Comparison of ENCODE assay signal across 8 cellular contexts in the genomic region with DNA sequence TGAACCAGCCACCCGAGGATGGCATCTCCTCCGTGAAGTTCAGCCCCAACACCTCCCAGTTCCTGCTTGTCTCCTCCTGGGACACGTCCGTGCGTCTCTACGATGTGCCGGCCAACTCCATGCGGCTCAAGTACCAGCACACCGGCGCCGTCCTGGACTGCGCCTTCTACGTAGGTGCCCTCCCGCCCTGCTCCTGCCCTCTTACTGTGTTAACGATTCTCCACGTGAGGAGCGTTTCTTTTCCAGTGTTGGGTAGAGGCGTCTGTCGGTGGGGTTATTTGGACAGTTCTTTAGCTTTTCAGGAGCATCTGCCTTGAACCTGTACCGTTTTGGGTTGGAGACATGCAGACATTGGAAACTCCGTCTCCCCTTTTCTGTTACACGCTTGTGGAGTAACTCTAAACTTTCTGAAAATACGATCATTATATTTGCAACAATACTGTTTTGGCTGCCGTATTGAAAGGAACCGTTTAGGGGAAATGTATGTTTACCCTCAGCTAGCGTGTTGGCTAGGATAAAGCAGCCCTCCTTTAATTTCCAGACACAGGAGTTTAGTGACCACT. TPM values are rescaled to one million over a fixed set of nuclear protein-coding genes. Genes with fewer than 3 reads are reported as not detected.
DNase-seq lines count a peak whose midpoint lies in the region; TF ChIP-seq lines count a peak whose summit lies in the region.

No MANE protein-coding gene starts in this region.

- peaks cover 39% of the 10 kb centered on the region for H3K27me3 ChIP-seq in NT2/D1 (ENCODE audit: insufficient read depth, insufficient read length)

- peak overlapping the region; percentile 93 for H3K4me3 ChIP-seq in HEK293 (ENCODE audit: low read depth, low read length)
- peak overlapping the region; percentile 91 for H3K4me3 ChIP-seq in NT2/D1 (ENCODE audit: insufficient read length, low read depth)
- peak overlapping the region; percentile 79 for H3K4me3 ChIP-seq in choroid plexus epithelial cell (ENCODE audit: low read depth, low read length)
- H3K4me3 ChIP-seq in mesodermal cell (ENCODE audit: extremely low read depth, insufficient read depth, low read length, poor library complexity, severe bottlenecking), result peak overlapping the region; percentile 98

- DNase-seq in NCI-H2029 (lab: John Stamatoyannopoulos, UW) (peak; percentile 20), NCI-H2029 treated with DMSO at 0.1 percent for 48 hours (lab: John Stamatoyannopoulos, UW) (no peak), NT2/D1 (ENCODE audit: low read depth, low spot score) (no peak), choroid plexus epithelial cell (ENCODE audit: low read depth) (peak; percentile 56), NCI-H128 (lab: John Stamatoyannopoulos, UW; ENCODE audit: unreplicated experiment) (no peak), NCI-H187 (lab: John Stamatoyannopoulos, UW) (no peak)

- CTCF ChIA-PET in HEK293 (lab: Yijun Ruan, JAX), result interaction anchor here (0.6 kb wide), 1 partner anchor 361 kb away, joined by 3 read pairs; no protein-coding TSS in a partner anchor

- H3K9ac ChIP-seq in NT2/D1 (ENCODE audit: insufficient read length, low read depth), result peak overlapping the region; percentile 89

- TF ChIP-seq CTCF in HEK293 (tag by site-specific recombination; IDR thresholded peaks at IDR 0.05) (no peak), choroid plexus epithelial cell (conservative IDR thresholded peaks at IDR 0.05; ENCODE audit: low read depth, low read length) (no peak)

- POLR2A ChIA-PET in HEK293 (lab: Yijun Ruan, JAX), result interaction anchor here (1.1 kb wide), 1 partner anchor 19 kb away, joined by 6 read pairs; no protein-coding TSS in a partner anchor

- H3K36me3 ChIP-seq in HEK293 (ENCODE audit: control insufficient read depth in 2 of 2, insufficient read depth in 1 of 2, low read length in 2 of 2) (peaks cover 38 to 52% of the 10 kb centered on the region in 2 experiments), NT2/D1 (ENCODE audit: insufficient read depth, insufficient read length, low read length) (peaks cover 44% of the 10 kb centered on the region), mesodermal cell (ENCODE audit: control insufficient read depth, insufficient read depth, low read length) (peaks cover 32% of the 10 kb centered on the region)

- peak overlapping the region; percentile 95; the same call in 1 of the 2 replicates for H3K27ac ChIP-seq in HEK293 (ENCODE audit: extremely low read depth, low read depth, low read length)
- no peak overlapping the region for H3K27ac ChIP-seq in mesodermal cell (ENCODE audit: low read depth, low read length, severe bottlenecking)

- peaks cover 13% of the 10 kb centered on the region for H3K4me1 ChIP-seq in HEK293 (ENCODE audit: control insufficient read depth, insufficient read depth, low read length)
- no peaks in the 10 kb centered on the region for H3K4me1 ChIP-seq in NT2/D1 (ENCODE audit: insufficient read depth, insufficient read length)
- peaks cover 23% of the 10 kb centered on the region for H3K4me1 ChIP-seq in mesodermal cell (ENCODE audit: control insufficient read depth, insufficient read depth, low read length, poor library complexity, severe bottlenecking)

- WGBS in mesodermal cell (ENCODE audit: insufficient coverage in 2 of 2), 2 experiments, result 3 to 15% methylated on average over 14 to 18 of the region's 26 CpGs

- H3K9me3 ChIP-seq in HEK293 (ENCODE audit: control insufficient read depth, insufficient read depth, low read depth, low read length) (no peaks in the 10 kb centered on the region), NT2/D1 (ENCODE audit: insufficient read depth, low read length) (no peaks in the 10 kb centered on the region), mesodermal cell (ENCODE audit: control insufficient read depth, low read length) (no peaks in the 10 kb centered on the region)

TF ChIP-seq in HEK293, 187 proteins besides CTCF, POLR2A, EP300 and RAD21 (continues in another document):
- peak; percentile 99 for TF ChIP-seq ZNF335 (tag by site-specific recombination; conservative IDR thresholded peaks at IDR 0.05)
- no peak for TF ChIP-seq ZNF274 (IDR thresholded peaks at IDR 0.05; ENCODE audit: low read length)
- no peak for TF ChIP-seq ZNF274 (tag by site-specific recombination; IDR thresholded peaks at IDR 0.05; ENCODE audit: borderline replicate concordance)
- TF ChIP-seq ZNF600 (tag by site-specific recombination; IDR thresholded peaks at IDR 0.05), result peak; percentile 93
- 0 out of 2 replicates have a peak, but pooled peaks have one; percentile 3 for TF ChIP-seq ZNF341 (tag by site-specific recombination; IDR thresholded peaks at IDR 0.05; ENCODE audit: low read depth)
- TF ChIP-seq ZNF423 (tag by site-specific recombination; IDR thresholded peaks at IDR 0.05), result peak; percentile 5; the same call in 1 of the 2 replicates
- TF ChIP-seq GLIS1 (tag by site-specific recombination; IDR thresholded peaks at IDR 0.05), result peak; percentile 17
- TF ChIP-seq, protein P1, sequence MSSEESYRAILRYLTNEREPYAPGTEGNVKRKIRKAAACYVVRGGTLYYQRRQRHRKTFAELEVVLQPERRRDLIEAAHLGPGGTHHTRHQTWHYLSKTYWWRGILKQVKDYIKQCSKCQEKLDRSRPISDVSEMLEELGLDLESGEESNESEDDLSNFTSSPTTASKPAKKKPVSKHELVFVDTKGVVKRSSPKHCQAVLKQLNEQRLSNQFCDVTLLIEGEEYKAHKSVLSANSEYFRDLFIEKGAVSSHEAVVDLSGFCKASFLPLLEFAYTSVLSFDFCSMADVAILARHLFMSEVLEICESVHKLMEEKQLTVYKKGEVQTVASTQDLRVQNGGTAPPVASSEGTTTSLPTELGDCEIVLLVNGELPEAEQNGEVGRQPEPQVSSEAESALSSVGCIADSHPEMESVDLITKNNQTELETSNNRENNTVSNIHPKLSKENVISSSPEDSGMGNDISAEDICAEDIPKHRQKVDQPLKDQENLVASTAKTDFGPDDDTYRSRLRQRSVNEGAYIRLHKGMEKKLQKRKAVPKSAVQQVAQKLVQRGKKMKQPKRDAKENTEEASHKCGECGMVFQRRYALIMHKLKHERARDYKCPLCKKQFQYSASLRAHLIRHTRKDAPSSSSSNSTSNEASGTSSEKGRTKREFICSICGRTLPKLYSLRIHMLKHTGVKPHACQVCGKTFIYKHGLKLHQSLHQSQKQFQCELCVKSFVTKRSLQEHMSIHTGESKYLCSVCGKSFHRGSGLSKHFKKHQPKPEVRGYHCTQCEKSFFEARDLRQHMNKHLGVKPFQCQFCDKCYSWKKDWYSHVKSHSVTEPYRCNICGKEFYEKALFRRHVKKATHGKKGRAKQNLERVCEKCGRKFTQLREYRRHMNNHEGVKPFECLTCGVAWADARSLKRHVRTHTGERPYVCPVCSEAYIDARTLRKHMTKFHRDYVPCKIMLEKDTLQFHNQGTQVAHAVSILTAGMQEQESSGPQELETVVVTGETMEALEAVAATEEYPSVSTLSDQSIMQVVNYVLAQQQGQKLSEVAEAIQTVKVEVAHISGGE (tag by site-specific recombination; conservative IDR thresholded peaks at IDR 0.05; ENCODE audit: low read depth), result no peak
- no peak for TF ChIP-seq ZNF350 (tag by site-specific recombination; IDR thresholded peaks at IDR 0.05)
- peak; percentile 13 for TF ChIP-seq ZIC2 (tag by site-specific recombination; IDR thresholded peaks at IDR 0.05)
- TF ChIP-seq, protein P2, sequence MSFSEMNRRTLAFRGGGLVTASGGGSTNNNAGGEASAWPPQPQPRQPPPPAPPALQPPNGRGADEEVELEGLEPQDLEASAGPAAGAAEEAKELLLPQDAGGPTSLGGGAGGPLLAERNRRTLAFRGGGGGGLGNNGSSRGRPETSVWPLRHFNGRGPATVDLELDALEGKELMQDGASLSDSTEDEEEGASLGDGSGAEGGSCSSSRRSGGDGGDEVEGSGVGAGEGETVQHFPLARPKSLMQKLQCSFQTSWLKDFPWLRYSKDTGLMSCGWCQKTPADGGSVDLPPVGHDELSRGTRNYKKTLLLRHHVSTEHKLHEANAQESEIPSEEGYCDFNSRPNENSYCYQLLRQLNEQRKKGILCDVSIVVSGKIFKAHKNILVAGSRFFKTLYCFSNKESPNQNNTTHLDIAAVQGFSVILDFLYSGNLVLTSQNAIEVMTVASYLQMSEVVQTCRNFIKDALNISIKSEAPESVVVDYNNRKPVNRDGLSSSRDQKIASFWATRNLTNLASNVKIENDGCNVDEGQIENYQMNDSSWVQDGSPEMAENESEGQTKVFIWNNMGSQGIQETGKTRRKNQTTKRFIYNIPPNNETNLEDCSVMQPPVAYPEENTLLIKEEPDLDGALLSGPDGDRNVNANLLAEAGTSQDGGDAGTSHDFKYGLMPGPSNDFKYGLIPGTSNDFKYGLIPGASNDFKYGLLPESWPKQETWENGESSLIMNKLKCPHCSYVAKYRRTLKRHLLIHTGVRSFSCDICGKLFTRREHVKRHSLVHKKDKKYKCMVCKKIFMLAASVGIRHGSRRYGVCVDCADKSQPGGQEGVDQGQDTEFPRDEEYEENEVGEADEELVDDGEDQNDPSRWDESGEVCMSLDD (tag by site-specific recombination; IDR thresholded peaks at IDR 0.05), result 0 out of 2 replicates have a peak, but pooled peaks have one; percentile 0
- no peak for TF ChIP-seq GLI2 (tag by site-specific recombination; IDR thresholded peaks at IDR 0.05; ENCODE audit: borderline replicate concordance, low read depth)
- 0 out of 2 replicates have a peak, but pooled peaks have one; percentile 47 for TF ChIP-seq GLIS2 (tag by site-specific recombination; IDR thresholded peaks at IDR 0.05)

RNA-seq across cellular contexts. Expression of a gene that starts 0.8 kb away (rescaled TPM):
- polyA plus RNA-seq in mesodermal cell (2013, experiment 1 of 2), result 127 TPM
- polyA plus RNA-seq in mesodermal cell (2013, experiment 2 of 2), result 114 TPM

RNA-seq across cellular contexts. Expression of a gene that starts 7.1 kb away (rescaled TPM):
- polyA plus RNA-seq in mesodermal cell (2013, experiment 1 of 2), result 0.18 TPM
- not detected for polyA plus RNA-seq in mesodermal cell (2013, experiment 2 of 2)

RNA-seq across cellular contexts. Expression of a gene that starts 19.3 kb away (rescaled TPM):
- not detected for polyA plus RNA-seq in mesodermal cell (2013, experiment 1 of 2)
- not detected for polyA plus RNA-seq in mesodermal cell (2013, experiment 2 of 2)

Comparison
In these comparisons a context has a peak if more than half of its experiments do, and no peak if none do; other contexts are left out.
1. DNase-seq: peak in NCI-H2029 (single experiment) and choroid plexus epithelial cell (single experiment); none in NCI-H2029 treated with DMSO at 0.1 percent for 48 hours (single experiment), NT2/D1 (single experiment), NCI-H128 (single experiment) and NCI-H187 (0 of 2).
2. Peak in every context shown above with its lines, with median percentiles within 50 percentile points of each other: H3K4me3 ChIP-seq.